8 cellular contexts compared by ENCODE assay signal in the genomic region with DNA sequence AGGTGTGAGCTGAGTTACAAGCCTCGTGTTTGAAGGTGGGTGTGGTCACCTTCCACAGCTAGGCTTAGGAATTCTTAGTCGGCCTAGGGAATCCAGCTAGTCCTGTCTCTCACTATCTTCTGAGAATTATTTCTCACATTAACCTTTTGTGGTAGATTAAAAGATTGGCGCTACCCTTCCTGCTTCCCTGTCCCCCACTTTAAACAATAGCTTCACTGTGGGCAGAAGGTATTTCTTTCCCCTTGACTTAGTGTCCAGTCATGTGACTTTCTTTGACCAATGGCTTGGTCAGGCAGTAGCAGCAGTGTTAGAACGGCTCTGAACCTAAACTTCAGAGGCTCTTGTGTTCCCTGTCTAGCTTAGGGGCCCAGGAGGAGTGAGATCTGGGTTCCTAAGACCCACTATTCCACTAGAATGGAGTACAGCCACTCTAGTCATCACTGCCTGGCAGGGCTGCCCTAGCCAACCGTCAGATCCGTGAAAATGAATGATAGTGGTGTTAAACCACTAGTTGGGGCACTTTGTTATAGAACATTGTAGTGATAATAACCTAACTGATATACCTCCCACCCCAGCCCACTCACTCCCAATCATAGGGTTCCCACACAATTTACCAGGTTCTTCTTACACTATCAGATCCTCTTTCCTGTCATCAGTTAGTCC. TPM values are rescaled to one million over a fixed set of nuclear protein-coding genes. Genes with fewer than 3 reads are reported as not detected.
DNase-seq lines count a peak whose midpoint lies in the region; ATAC-seq and TF ChIP-seq lines count a peak whose summit lies in the region.

No MANE protein-coding gene starts in this region.

- no peak overlapping the region for H3K4me3 Mint-ChIP-seq in activated CD8-positive, alpha-beta T cell treated with anti-CD3 and anti-CD28 coated beads for 36 hours

- peaks cover 41% of the 10 kb centered on the region for H3K4me1 Mint-ChIP-seq in activated CD8-positive, alpha-beta T cell treated with anti-CD3 and anti-CD28 coated beads for 36 hours (ENCODE audit: low read depth)

- H3K9me3 ChIP-seq in osteoblast (ENCODE audit: low read depth, low read length), result no peaks in the 10 kb centered on the region

- no peaks in the 10 kb centered on the region for H3K36me3 Mint-ChIP-seq in activated CD8-positive, alpha-beta T cell treated with anti-CD3 and anti-CD28 coated beads for 36 hours (ENCODE audit: low read depth)

- H3K79me2 ChIP-seq in osteoblast (ENCODE audit: insufficient read depth, low read length), result no peaks in the 10 kb centered on the region

- peaks cover 17% of the 10 kb centered on the region for H3K27me3 ChIP-seq in osteoblast (ENCODE audit: insufficient read depth, low read length)

- H3K27ac ChIP-seq in osteoblast (ENCODE audit: low read depth, low read length), result no peak overlapping the region

- peak overlapping the region; percentile 71 for H3K4me2 ChIP-seq in osteoblast (ENCODE audit: insufficient read depth, low read length)

- DNase-seq in activated CD8-positive, alpha-beta T cell treated with anti-CD3 and anti-CD28 coated beads for 36 hours, result no peak
- DNase-seq in osteoblast (ENCODE audit: insufficient read length, low spot score, missing footprints) (no peak), NCI-H187 (lab: John Stamatoyannopoulos, UW) (no peak), ecto neural progenitor cell (ENCODE audit: low spot score) (no peak), HuH-7 (ENCODE audit: low spot score) (no peak), C1 segment of cervical spinal cord (lab: John Stamatoyannopoulos, UW) (no peak)

- peak overlapping the region; percentile 54 for H3K4me3 ChIP-seq in osteoblast (ENCODE audit: insufficient read depth, low read length)

- CTCF ChIA-PET in activated CD8-positive, alpha-beta T cell treated with anti-CD3 and anti-CD28 coated beads for 36 hours (lab: Charles Lee), result interaction anchor here (0.6 to 7.8 kb wide), 67 partner anchors 10 to 403 kb away, joined by 3 to 200 read pairs (median 4); a partner anchor contains a TSS

- POLR2A ChIA-PET in activated CD8-positive, alpha-beta T cell treated with anti-CD3 and anti-CD28 coated beads for 36 hours (lab: Charles Lee), result interaction anchor here (1.7 kb wide), 1 partner anchor 218 kb away, joined by 6 read pairs; no protein-coding TSS in a partner anchor

- no peaks in the 10 kb centered on the region for H3K9me3 Mint-ChIP-seq in activated CD8-positive, alpha-beta T cell treated with anti-CD3 and anti-CD28 coated beads for 36 hours

- intact Hi-C loops in activated CD8-positive, alpha-beta T cell treated with anti-CD3 and anti-CD28 coated beads for 36 hours (cut with micrococcal nuclease), result loop anchor here (2.0 to 5.0 kb wide), 3 partner anchors 64 to 384 kb away; no protein-coding TSS in a partner anchor

- H4K20me1 ChIP-seq in osteoblast (ENCODE audit: insufficient read depth, low read length), result no peaks in the 10 kb centered on the region

- peaks cover 18% of the 10 kb centered on the region for H3K27me3 Mint-ChIP-seq in activated CD8-positive, alpha-beta T cell treated with anti-CD3 and anti-CD28 coated beads for 36 hours

- H3K4me1 ChIP-seq in osteoblast (ENCODE audit: insufficient read depth, low read length), result peaks cover 7% of the 10 kb centered on the region

- H3K27ac Mint-ChIP-seq in activated CD8-positive, alpha-beta T cell treated with anti-CD3 and anti-CD28 coated beads for 36 hours, result peak overlapping the region; percentile 44

- H2AFZ ChIP-seq in osteoblast (ENCODE audit: low read length), result peak overlapping the region; percentile 92

- H3K36me3 ChIP-seq in osteoblast (ENCODE audit: insufficient read depth, low read length), result no peaks in the 10 kb centered on the region

- peak; percentile 9 for ATAC-seq in GM19372 (IDR thresholded peaks at IDR 0.05; ENCODE audit: low read depth, unreplicated experiment)
- peak; percentile 21 for ATAC-seq in HG03045 (IDR thresholded peaks at IDR 0.05; ENCODE audit: unreplicated experiment)
- ATAC-seq in activated CD8-positive, alpha-beta T cell treated with anti-CD3 and anti-CD28 coated beads for 36 hours, result peak; percentile 58

- no peak for TF ChIP-seq CTCF in activated CD8-positive, alpha-beta T cell treated with anti-CD3 and anti-CD28 coated beads for 36 hours (IDR thresholded peaks at IDR 0.05)
- TF ChIP-seq CTCF in osteoblast (IDR thresholded peaks at IDR 0.05; ENCODE audit: extremely low read depth, low read depth, low read length), result no peak

RNA-seq across cellular contexts. Expression of a gene that starts 13.9 kb away (rescaled TPM):
- total RNA-seq in activated CD8-positive, alpha-beta T cell treated with anti-CD3 and anti-CD28 coated beads for 36 hours, result not detected
- not detected in 2 replicates for total RNA-seq in osteoblast

RNA-seq across cellular contexts. Expression of a gene that starts 17.6 kb away (rescaled TPM):
- 1 to 10 TPM; 1.0 to 1.2 TPM for total RNA-seq in activated CD8-positive, alpha-beta T cell treated with anti-CD3 and anti-CD28 coated beads for 36 hours
- total RNA-seq in osteoblast, result not detected in 2 replicates
